Comparison of ENCODE assay signal across 14 cellular contexts in the genomic region with DNA sequence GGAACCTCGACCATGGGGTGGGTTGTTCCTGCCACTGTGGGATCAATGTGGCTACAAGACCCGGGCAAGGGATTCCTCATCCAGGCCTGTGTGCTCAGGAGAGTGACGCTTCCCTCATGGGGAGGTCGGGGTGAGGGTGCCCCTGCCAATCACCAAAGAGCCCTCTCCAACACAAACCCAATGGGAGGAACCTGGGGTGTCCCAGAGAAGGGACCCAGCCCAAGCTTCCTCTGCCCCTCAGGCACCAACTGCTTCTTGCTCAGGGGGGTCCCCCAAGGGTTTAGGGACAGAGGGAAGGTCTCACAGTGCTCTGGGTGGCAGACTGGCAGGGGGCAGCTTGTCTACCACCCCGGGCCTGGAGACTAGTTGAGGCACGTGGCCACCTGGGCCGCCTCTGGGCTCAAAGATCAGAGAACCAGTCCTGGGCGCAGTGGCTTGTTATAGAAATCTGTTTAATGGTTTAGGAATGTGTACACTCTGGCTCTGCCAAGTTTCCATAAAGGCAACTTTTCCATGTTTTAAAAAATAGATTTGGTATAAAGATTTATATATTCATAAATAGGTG. TPM values are rescaled to one million over a fixed set of nuclear protein-coding genes. Genes with fewer than 3 reads are reported as not detected.
DNase-seq lines count a peak whose midpoint lies in the region; ATAC-seq, FAIRE-seq and TF ChIP-seq lines count a peak whose summit lies in the region.
"Had no signal": no experiment of that assay in that cellular context is flagged by ENCODE, and none has a peak within 500 bp of the region (broad histone marks: within the 10 kb centered on the region; RNA-seq: fewer than 3 reads in every experiment).

No MANE protein-coding gene starts in this region.

- ATAC-seq in T-cell (replicated peaks in 1 of 4), result no peak
- ATAC-seq in HepG2, result peak; percentile 5; the same call in 2 of the 3 replicates
- ATAC-seq in HG02938 (IDR thresholded peaks at IDR 0.05; ENCODE audit: unreplicated experiment), result no peak

- TF ChIP-seq CTCF in HepG2 (CRISPR knock-in tag; IDR thresholded peaks at IDR 0.05), result no peak
- no peak for TF ChIP-seq CTCF in suprapubic skin (IDR thresholded peaks at IDR 0.05)
- TF ChIP-seq CTCF in endodermal cell (conservative IDR thresholded peaks at IDR 0.05), result no peak

- H3K27me3 ChIP-seq in HepG2 (ENCODE audit: control insufficient read depth in 1 of 2, insufficient read depth in 2 of 2, low read length in 2 of 2) (no peaks in the 10 kb centered on the region), suprapubic skin (no peaks in the 10 kb centered on the region), endodermal cell (ENCODE audit: control insufficient read depth, insufficient read depth, low read length, poor library complexity, severe bottlenecking) (no peaks in the 10 kb centered on the region)

- BruUV-seq in HepG2 (replicated peaks; lab: Mats Ljungman, UMichigan), result TSS peak; percentile 57

- FAIRE-seq in HepG2 (lab: Jason Lieb, UNC) (no peak), GM12892 (lab: Jason Lieb, UNC) (no peak)
- FAIRE-seq: D721Med had no signal

- peak overlapping the region in 1 of 3 experiments; percentile 30; a peak in 1 of 6 replicates for H3K4me3 ChIP-seq in HepG2 (replicated peaks in 1 of 3; ENCODE audit: insufficient read depth in 1 of 3, low read depth in 2 of 3, low read length in 3 of 3)
- H3K4me3 ChIP-seq in suprapubic skin, result no peak overlapping the region
- H3K4me3 ChIP-seq in endodermal cell (ENCODE audit: low read length), result no peak overlapping the region
- H3K4me3 ChIP-seq: SK-N-MC had no signal

- H3K4me1 Mint-ChIP-seq in T-cell (peaks cover 4 to 20% (median 6%) of the 10 kb centered on the region in 3 donors), endodermal cell (no peaks in the 10 kb centered on the region)

- no peaks in the 10 kb centered on the region for H3K79me2 ChIP-seq in HepG2 (ENCODE audit: insufficient read depth, low read length)

- no peak overlapping the region for H2AFZ ChIP-seq in HepG2 (ENCODE audit: low read length)

- H3K27ac Mint-ChIP-seq in T-cell, result peak overlapping the region; percentile 52 to 77
- no peak overlapping the region for H3K27ac Mint-ChIP-seq in endodermal cell
- H3K27ac Mint-ChIP-seq: activated CD4-positive, alpha-beta T cell treated with anti-CD3 and anti-CD28 coated beads, Interleukin-2, amount 10 ng/mL, durations not matched to agents 7 days and 5 days had no signal

- POLR2A ChIA-PET in T-cell (lab: Charles Lee), result no interaction called here
- POLR2A ChIA-PET in HepG2 (lab: Yijun Ruan, JAX), result no interaction called here

- H3K9me3 Mint-ChIP-seq in T-cell, result no peaks in the 10 kb centered on the region
- H3K9me3 Mint-ChIP-seq in endodermal cell, result no peaks in the 10 kb centered on the region
- H3K9me3 Mint-ChIP-seq: activated CD4-positive, alpha-beta T cell treated with anti-CD3 and anti-CD28 coated beads, Interleukin-2, amount 10 ng/mL, durations not matched to agents 7 days and 5 days had no signal

- no peaks in the 10 kb centered on the region for H4K20me1 ChIP-seq in HepG2 (ENCODE audit: insufficient read depth, low read length)

- peak overlapping the region; percentile 54 for H3K4me2 ChIP-seq in HepG2 (ENCODE audit: low read depth, low read length)

- WGBS in HepG2 (ENCODE audit: low lambda C conversion rate), result 0% methylated on average over 4 of the region's 8 CpGs
- 45% methylated on average over 8 of the region's 8 CpGs for WGBS in suprapubic skin
- WGBS in endodermal cell (ENCODE audit: insufficient coverage in 1 of 2, insufficient read length in 1 of 2), 2 experiments, result 83 to 91% methylated on average over 1 to 8 of the region's 8 CpGs

- peak overlapping the region; percentile 29; the same call in 1 of the 2 replicates for H3K9ac ChIP-seq in HepG2 (ENCODE audit: insufficient read depth, low read depth, low read length)
- no peak overlapping the region for H3K9ac ChIP-seq in endodermal cell (ENCODE audit: extremely low read depth, low read length, poor library complexity, severe bottlenecking)

- H3K36me3 Mint-ChIP-seq in T-cell (peaks cover 2% of the 10 kb centered on the region), endodermal cell (ENCODE audit: low read depth) (peaks cover 2% of the 10 kb centered on the region)

- H3K27me3 Mint-ChIP-seq in T-cell (no peaks in the 10 kb centered on the region), endodermal cell (ENCODE audit: insufficient read depth) (no peaks in the 10 kb centered on the region)
- H3K27me3 Mint-ChIP-seq: activated CD4-positive, alpha-beta T cell treated with anti-CD3 and anti-CD28 coated beads, Interleukin-2, amount 10 ng/mL, durations not matched to agents 7 days and 5 days had no signal

- TF ChIP-seq POLR2A in HepG2 (IDR thresholded peaks at IDR 0.05; ENCODE audit: insufficient read depth in 1 of 2, low read depth in 2 of 2, low read length in 2 of 2) (no peak), suprapubic skin (IDR thresholded peaks at IDR 0.05) (no peak), GM12892 (IDR thresholded peaks at IDR 0.05; ENCODE audit: low read depth, low read length) (no peak)

- H3K4me3 Mint-ChIP-seq in T-cell (no peak overlapping the region), endodermal cell (no peak overlapping the region)
- H3K4me3 Mint-ChIP-seq: activated CD4-positive, alpha-beta T cell treated with anti-CD3 and anti-CD28 coated beads, Interleukin-2, amount 10 ng/mL, durations not matched to agents 7 days and 5 days had no signal

- intact Hi-C loops in HepG2 (cut with micrococcal nuclease; ENCODE audit: unreplicated experiment), result no loop called here

- CTCF ChIA-PET in T-cell (lab: Charles Lee) (no interaction called here), HepG2 (lab: Yijun Ruan, JAX; ENCODE audit: low intra/inter-chr PET ratio, low total read pairs) (interaction anchor here (1.3 kb wide), 1 partner anchor 117 kb away, joined by 4 read pairs; no protein-coding TSS in a partner anchor)

- H3K4me1 ChIP-seq in HepG2 (ENCODE audit: insufficient read depth, low read length) (peaks cover 24% of the 10 kb centered on the region), suprapubic skin (peaks cover 11% of the 10 kb centered on the region), endodermal cell (ENCODE audit: control insufficient read depth, insufficient read depth, low read length) (no peaks in the 10 kb centered on the region)

- DNase-seq in T-cell (no peak), epithelial cell of prostate (ENCODE audit: low read depth, low spot score) (no peak), HepG2 (ENCODE audit: low spot score) (peak; percentile 51), suprapubic skin (ENCODE audit: low spot score in 2 of 2) (no peak), GM12892 (ENCODE audit: insufficient read length) (no peak), KG1 (lab: John Stamatoyannopoulos, UW) (no peak), endodermal cell (no peak)
- DNase-seq: activated CD4-positive, alpha-beta T cell treated with anti-CD3 and anti-CD28 coated beads, Interleukin-2, amount 10 ng/mL, durations not matched to agents 7 days and 5 days; activated naive CD4-positive, alpha-beta T cell had no signal

- in situ Hi-C loops in HepG2 (cut with HindIII; ENCODE audit: extremely low pct_ligation_motif_present, low pct_unique_long_range_greater_than_20kb), result loop anchor here (10.0 kb wide), 1 partner anchor 112 kb away; no protein-coding TSS in a partner anchor

- TF ChIP-seq RAD21 in HepG2 (CRISPR knock-in tag; IDR thresholded peaks at IDR 0.05), result no peak

- H3K27ac ChIP-seq in epithelial cell of prostate, result peak overlapping the region; percentile 50
- H3K27ac ChIP-seq in HepG2 (ENCODE audit: extremely low read length, insufficient read depth, low read length), result no peak overlapping the region
- H3K27ac ChIP-seq in suprapubic skin, result peak overlapping the region; percentile 81
- no peak overlapping the region for H3K27ac ChIP-seq in endodermal cell (ENCODE audit: low read depth, low read length)
- H3K27ac ChIP-seq: SK-N-MC had no signal

- H3K9me3 ChIP-seq in HepG2 (ENCODE audit: low read length), result no peaks in the 10 kb centered on the region
- H3K9me3 ChIP-seq in suprapubic skin, result no peaks in the 10 kb centered on the region
- no peaks in the 10 kb centered on the region for H3K9me3 ChIP-seq in endodermal cell (ENCODE audit: control insufficient read depth, low read length)

- H3K36me3 ChIP-seq in HepG2 (replicated peaks in 1 of 2; ENCODE audit: control insufficient read depth in 1 of 2, insufficient read depth in 2 of 2, low read length in 2 of 2) (peaks cover 0 to 10% of the 10 kb centered on the region in 2 experiments; a peak in 2 of 5 replicates), suprapubic skin (peaks cover 10% of the 10 kb centered on the region), endodermal cell (ENCODE audit: control insufficient read depth, insufficient read depth, low read length) (peaks cover 10% of the 10 kb centered on the region)

- TF ChIP-seq EP300 in HepG2 (IDR thresholded peaks at IDR 0.05; ENCODE audit: low read depth in 2 of 2, low read length in 2 of 2) (no peak), HepG2 (CRISPR knock-in tag; IDR thresholded peaks at IDR 0.05; ENCODE audit: borderline replicate concordance) (no peak), suprapubic skin (IDR thresholded peaks at IDR 0.05) (no peak)

RNA-seq across cellular contexts. Expression of a gene that starts 26.6 kb away (rescaled TPM):
- not detected for total RNA-seq in T-cell
- total RNA-seq in HepG2 (2016; rRNA removed; fragmentation: Illumina TruSeq; extraction: Trizol), result not detected in 2 replicates
- total RNA-seq in HepG2 (2016; cell fraction: cytosol; rRNA removed; fragmentation: Illumina TruSeq; extraction: Trizol; ENCODE audit: low read depth), result not detected in 2 replicates
- not detected in 2 replicates for total RNA-seq in HepG2 (2016; cell fraction: insoluble cytoplasmic fraction; rRNA removed; fragmentation: Illumina TruSeq; extraction: Trizol)
- not detected in 2 replicates for total RNA-seq in HepG2 (2016; cell fraction: membrane; rRNA removed; fragmentation: Illumina TruSeq; extraction: Trizol)
- total RNA-seq in HepG2 (2016; cell fraction: nucleus; rRNA removed; fragmentation: Illumina TruSeq; extraction: Trizol), result not detected in 2 replicates
- not detected in 2 replicates for polyA plus RNA-seq in HepG2 (2011; rRNA removed)
- not detected in 2 replicates for polyA plus RNA-seq in HepG2 (2011; cell fraction: cytosol; rRNA removed)
- not detected in 2 replicates for polyA plus RNA-seq in HepG2 (2011; cell fraction: nucleus; rRNA removed)
- polyA plus RNA-seq in HepG2 (2012), result not detected in 2 replicates
- polyA plus RNA-seq in HepG2 (2016; cell fraction: cytosol; fragmentation: Illumina TruSeq; extraction: Trizol; ENCODE audit: low read depth), result not detected in 2 replicates
- polyA plus RNA-seq in HepG2 (2016; cell fraction: insoluble cytoplasmic fraction; fragmentation: Illumina TruSeq; extraction: Trizol; ENCODE audit: low read depth), result not detected in 2 replicates
- polyA plus RNA-seq in HepG2 (2016; cell fraction: membrane; fragmentation: Illumina TruSeq; extraction: Trizol; ENCODE audit: low read depth), result not detected in 2 replicates
- not detected in 2 replicates for polyA plus RNA-seq in HepG2 (2016; cell fraction: nucleus; fragmentation: Illumina TruSeq; extraction: Trizol; ENCODE audit: insufficient read depth, low read depth)
- not detected in 2 replicates for polyA minus RNA-seq in HepG2 (2011; rRNA and poly(A)+ RNA removed; ENCODE audit: low replicate concordance)
- not detected in 2 replicates for polyA minus RNA-seq in HepG2 (2011; cell fraction: cytosol; rRNA and poly(A)+ RNA removed)
- polyA minus RNA-seq in HepG2 (2011; cell fraction: nucleus; rRNA and poly(A)+ RNA removed), result not detected in 2 replicates
- total RNA-seq in suprapubic skin, result not detected
- not detected for polyA plus RNA-seq in GM12892 (2012; ENCODE audit: missing spikeins)
- not detected for total RNA-seq in endodermal cell
- not detected for polyA plus RNA-seq in endodermal cell (2013, experiment 1 of 2)
- polyA plus RNA-seq in endodermal cell (2013, experiment 2 of 2), result not detected
- total RNA-seq: activated CD4-positive, alpha-beta T cell treated with anti-CD3 and anti-CD28 coated beads, Interleukin-2, amount 10 ng/mL, durations not matched to agents 7 days and 5 days; epithelial cell of proximal tubule; myocyte had no signal

RNA-seq across cellular contexts. Expression of a gene that starts 34.4 kb away (rescaled TPM):
- total RNA-seq in T-cell (10 to 100 TPM; 53.8 to 96.9 (median 77.6) TPM), HepG2 (2016; rRNA removed; fragmentation: Illumina TruSeq; extraction: Trizol) (10.2 and 11.8 TPM in 2 replicates), suprapubic skin (10 to 100 TPM in 1 of 4 donors, 1 to 10 TPM in 3; 7.3 to 20.4 (median 8.3) TPM), endodermal cell (10 to 100 TPM; 34.5 to 38.1 TPM)
- total RNA-seq in HepG2 (2016; cell fraction: cytosol; rRNA removed; fragmentation: Illumina TruSeq; extraction: Trizol; ENCODE audit: low read depth), result 4.9 and 6.6 TPM in 2 replicates
- total RNA-seq in HepG2 (2016; cell fraction: insoluble cytoplasmic fraction; rRNA removed; fragmentation: Illumina TruSeq; extraction: Trizol), result 8.0 and 12.6 TPM in 2 replicates
- 14.1 and 16.2 TPM in 2 replicates for total RNA-seq in HepG2 (2016; cell fraction: membrane; rRNA removed; fragmentation: Illumina TruSeq; extraction: Trizol)
- 5.6 and 13.6 TPM in 2 replicates for total RNA-seq in HepG2 (2016; cell fraction: nucleus; rRNA removed; fragmentation: Illumina TruSeq; extraction: Trizol)
- polyA plus RNA-seq in HepG2 (2011; rRNA removed), result 18.4 and 23.4 TPM in 2 replicates
- 14.9 and 21.3 TPM in 2 replicates for polyA plus RNA-seq in HepG2 (2011; cell fraction: cytosol; rRNA removed)
- 38.7 and 47.9 TPM in 2 replicates for polyA plus RNA-seq in HepG2 (2011; cell fraction: nucleus; rRNA removed)
- polyA plus RNA-seq in HepG2 (2012), result 14.5 and 21.3 TPM in 2 replicates
- 7.2 and 8.1 TPM in 2 replicates for polyA plus RNA-seq in HepG2 (2016; cell fraction: cytosol; fragmentation: Illumina TruSeq; extraction: Trizol; ENCODE audit: low read depth)
- polyA plus RNA-seq in HepG2 (2016; cell fraction: insoluble cytoplasmic fraction; fragmentation: Illumina TruSeq; extraction: Trizol; ENCODE audit: low read depth), result 5.7 and 8.1 TPM in 2 replicates
- 11.0 and 12.3 TPM in 2 replicates for polyA plus RNA-seq in HepG2 (2016; cell fraction: membrane; fragmentation: Illumina TruSeq; extraction: Trizol; ENCODE audit: low read depth)
- 6.8 and 12.5 TPM in 2 replicates for polyA plus RNA-seq in HepG2 (2016; cell fraction: nucleus; fragmentation: Illumina TruSeq; extraction: Trizol; ENCODE audit: insufficient read depth, low read depth)
- 7.2 and 49.7 TPM in 2 replicates for polyA minus RNA-seq in HepG2 (2011; rRNA and poly(A)+ RNA removed; ENCODE audit: low replicate concordance)
- polyA minus RNA-seq in HepG2 (2011; cell fraction: cytosol; rRNA and poly(A)+ RNA removed), result 13.9 and 15.6 TPM in 2 replicates
- polyA minus RNA-seq in HepG2 (2011; cell fraction: nucleus; rRNA and poly(A)+ RNA removed), result 12.1 and 13.3 TPM in 2 replicates
- 1.0 TPM for polyA plus RNA-seq in GM12892 (2012; ENCODE audit: missing spikeins)
- polyA plus RNA-seq in endodermal cell (2013, experiment 1 of 2), result 7.3 TPM
- 5.5 TPM for polyA plus RNA-seq in endodermal cell (2013, experiment 2 of 2)

Comparison
In these comparisons a context has a peak if more than half of its experiments do, and no peak if none do; other contexts are left out.
1. H3K27ac ChIP-seq: peak in epithelial cell of prostate (single experiment) and suprapubic skin (single experiment); none in HepG2 (single experiment) and endodermal cell (single experiment).